Comparison of ENCODE assay signal across 16 cellular contexts in the genomic region with DNA sequence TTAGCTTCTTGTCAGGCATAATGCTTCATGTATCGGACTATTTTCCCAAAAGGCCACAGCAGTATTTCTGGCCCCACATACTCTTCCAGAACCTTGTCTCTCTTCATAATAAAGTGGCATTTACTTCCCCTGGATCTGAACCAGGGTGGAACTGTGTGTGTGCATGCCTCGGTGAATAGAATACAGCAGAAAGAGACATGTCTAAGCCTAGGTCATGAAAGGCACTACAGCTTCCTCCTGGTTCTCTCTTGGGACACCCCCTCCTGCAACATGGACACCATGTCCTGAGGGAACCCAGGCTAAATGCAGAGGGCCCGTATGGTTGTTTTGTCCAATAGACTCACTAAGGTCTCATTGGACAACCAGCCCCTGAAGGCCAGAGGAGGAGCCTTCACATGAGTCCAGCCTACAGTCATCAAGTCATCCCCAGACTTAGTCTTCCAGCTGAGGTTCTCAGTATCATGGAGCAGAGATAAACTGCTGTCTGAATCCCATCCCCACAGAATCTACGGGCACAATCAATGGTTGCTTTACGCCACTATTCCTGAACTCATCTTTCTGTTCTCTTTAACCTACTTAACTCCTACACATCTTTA. TPM values are rescaled to one million over a fixed set of nuclear protein-coding genes. Genes with fewer than 3 reads are reported as not detected.
A peak's percentile ranks its signal among the peaks of the same experiment; 100 is the strongest.
DNase-seq lines count a peak whose midpoint lies in the region; ATAC-seq and TF ChIP-seq lines count a peak whose summit lies in the region.
"Had no signal": no experiment of that assay in that cellular context is flagged by ENCODE, and none has a peak within 500 bp of the region (broad histone marks: within the 10 kb centered on the region; RNA-seq: fewer than 3 reads in every experiment).

No MANE protein-coding gene starts in this region.

- CTCF ChIA-PET in CD8-positive, alpha-beta T cell (lab: Charles Lee) = interaction anchor here (0.6 to 1.1 kb wide), 3 partner anchors 15 to 126 kb away, joined by 3 read pairs; no protein-coding TSS in a partner anchor

- H3K27me3 ChIP-seq in CD8-positive, alpha-beta T cell (ENCODE audit: insufficient read depth, low read length) = no peaks in the 10 kb centered on the region
- H3K27me3 ChIP-seq: MG63 had no signal

- no peak for TF ChIP-seq CTCF in CD8-positive, alpha-beta T cell (IDR thresholded peaks at IDR 0.05)
- TF ChIP-seq CTCF in natural killer cell (IDR thresholded peaks at IDR 0.05) = no peak

- no peak overlapping the region for H3K4me3 ChIP-seq in CD8-positive, alpha-beta T cell (ENCODE audit: low read depth, low read length)
- H3K4me3 ChIP-seq: A549, MG63 had no signal

- H3K27ac ChIP-seq in CD8-positive, alpha-beta T cell (ENCODE audit: low read depth, low read length) = no peak overlapping the region
- H3K27ac ChIP-seq: A549 had no signal

- H3K36me3 Mint-ChIP-seq in activated naive CD4-positive, alpha-beta T cell treated with anti-CD3 and anti-CD28 coated beads, Interleukin-2, amount 50 U/mL, for 72 hours = peaks cover 9 to 57% of the 10 kb centered on the region in 2 donors
- peaks cover 42% of the 10 kb centered on the region for H3K36me3 Mint-ChIP-seq in CD8-positive, alpha-beta T cell
- H3K36me3 Mint-ChIP-seq in activated naive CD8-positive, alpha-beta T cell treated with anti-CD3 and anti-CD28 coated beads, Interleukin-2, amount 50 U/mL, for 24 hours (ENCODE audit: low read depth) = peaks cover 44% of the 10 kb centered on the region
- H3K36me3 Mint-ChIP-seq in natural killer cell = peaks cover 6% of the 10 kb centered on the region

- peak overlapping the region; percentile 11 to 37 for H3K27ac Mint-ChIP-seq in activated naive CD4-positive, alpha-beta T cell treated with anti-CD3 and anti-CD28 coated beads, Interleukin-2, amount 50 U/mL, for 72 hours
- H3K27ac Mint-ChIP-seq in CD8-positive, alpha-beta T cell = peak overlapping the region; percentile 68
- H3K27ac Mint-ChIP-seq in activated naive CD8-positive, alpha-beta T cell treated with anti-CD3 and anti-CD28 coated beads, Interleukin-2, amount 50 U/mL, for 24 hours = peak overlapping the region; percentile 18
- H3K27ac Mint-ChIP-seq in natural killer cell = peak overlapping the region; percentile 2 to 81

- no peak overlapping the region for H3K4me3 Mint-ChIP-seq in CD8-positive, alpha-beta T cell
- H3K4me3 Mint-ChIP-seq in activated naive CD8-positive, alpha-beta T cell treated with anti-CD3 and anti-CD28 coated beads, Interleukin-2, amount 50 U/mL, for 24 hours = no peak overlapping the region
- H3K4me3 Mint-ChIP-seq in natural killer cell = no peak overlapping the region

- no peak for ATAC-seq in activated naive CD4-positive, alpha-beta T cell treated with anti-CD3 and anti-CD28 coated beads, Interleukin-2, amount 50 U/mL, for 72 hours
- no peak for ATAC-seq in CD8-positive, alpha-beta T cell
- no peak for ATAC-seq in activated naive CD8-positive, alpha-beta T cell treated with anti-CD3 and anti-CD28 coated beads, Interleukin-2, amount 50 U/mL, for 24 hours
- ATAC-seq in natural killer cell = no peak
- no peak for ATAC-seq in HG02981 (IDR thresholded peaks at IDR 0.05; ENCODE audit: unreplicated experiment)
- ATAC-seq: A549, PC-3 had no signal

- H3K4me1 ChIP-seq in CD8-positive, alpha-beta T cell (ENCODE audit: insufficient read depth, low read length) = no peaks in the 10 kb centered on the region

- H3K4me1 Mint-ChIP-seq in CD8-positive, alpha-beta T cell (ENCODE audit: low read depth) = peaks cover 52% of the 10 kb centered on the region
- H3K4me1 Mint-ChIP-seq in activated naive CD8-positive, alpha-beta T cell treated with anti-CD3 and anti-CD28 coated beads, Interleukin-2, amount 50 U/mL, for 24 hours = peaks cover 44% of the 10 kb centered on the region
- H3K4me1 Mint-ChIP-seq in natural killer cell = peaks cover 37 to 60% of the 10 kb centered on the region in 2 donors

- peaks cover 5% of the 10 kb centered on the region for H3K9me3 ChIP-seq in CD8-positive, alpha-beta T cell (ENCODE audit: low read length)

- POLR2A ChIA-PET in CD8-positive, alpha-beta T cell (lab: Charles Lee) = no interaction called here

- intact Hi-C loops in CD8-positive, alpha-beta T cell (cut with DNase I, micrococcal nuclease) = loop anchor here (5.0 kb wide), 1 partner anchor 37 kb away; a partner anchor contains a TSS
- intact Hi-C loops in natural killer cell (cut with micrococcal nuclease) = no loop called here

- H3K9me3 Mint-ChIP-seq in activated naive CD4-positive, alpha-beta T cell treated with anti-CD3 and anti-CD28 coated beads, Interleukin-2, amount 50 U/mL, for 72 hours = peaks cover 8 to 26% of the 10 kb centered on the region in 2 donors
- H3K9me3 Mint-ChIP-seq in CD8-positive, alpha-beta T cell = peaks cover 9% of the 10 kb centered on the region
- H3K9me3 Mint-ChIP-seq in activated naive CD8-positive, alpha-beta T cell treated with anti-CD3 and anti-CD28 coated beads, Interleukin-2, amount 50 U/mL, for 24 hours = peaks cover 16% of the 10 kb centered on the region
- peaks cover 0 to 10% of the 10 kb centered on the region in 2 donors for H3K9me3 Mint-ChIP-seq in natural killer cell

- no peak for DNase-seq in activated naive CD4-positive, alpha-beta T cell treated with anti-CD3 and anti-CD28 coated beads, Interleukin-2, amount 50 U/mL, for 72 hours (ENCODE audit: low spot score in 2 of 2)
- DNase-seq in activated naive CD4-positive, alpha-beta T cell treated with anti-CD3 and anti-CD28 coated beads, Interleukin-2, amount 50 U/mL, for 16 hours = no peak
- DNase-seq in CD8-positive, alpha-beta T cell = no peak
- no peak for DNase-seq in activated naive CD8-positive, alpha-beta T cell treated with anti-CD3 and anti-CD28 coated beads, Interleukin-2, amount 50 U/mL, for 24 hours
- no peak for DNase-seq in natural killer cell
- DNase-seq in COLO829 (ENCODE audit: low spot score) = no peak
- DNase-seq in activated CD4-positive, alpha-beta T cell treated with anti-CD3 and anti-CD28 coated beads, Interleukin-2, amount 50 U/mL, for 1 hour = no peak
- DNase-seq: CD8-positive, alpha-beta memory T cell; EL; MG63; NCI-H1105 treated with DMSO at 0.1 percent for 48 hours; NCI-H187; NCI-H446; PC-3 had no signal

- H3K27me3 Mint-ChIP-seq in CD8-positive, alpha-beta T cell (ENCODE audit: low read depth) = no peaks in the 10 kb centered on the region
- H3K27me3 Mint-ChIP-seq in activated naive CD8-positive, alpha-beta T cell treated with anti-CD3 and anti-CD28 coated beads, Interleukin-2, amount 50 U/mL, for 24 hours = no peaks in the 10 kb centered on the region
- no peaks in the 10 kb centered on the region for H3K27me3 Mint-ChIP-seq in natural killer cell (ENCODE audit: low read depth in 2 of 2)
- H3K27me3 Mint-ChIP-seq: CD8-positive, alpha-beta memory T cell had no signal

- no peaks in the 10 kb centered on the region for H3K36me3 ChIP-seq in CD8-positive, alpha-beta T cell (ENCODE audit: insufficient read depth, low read length)

RNA-seq across cellular contexts. Expression of a gene that starts 35.0 kb away (rescaled TPM):
- total RNA-seq in activated naive CD4-positive, alpha-beta T cell treated with anti-CD3 and anti-CD28 coated beads, Interleukin-2, amount 50 U/mL, for 72 hours = 10 to 100 TPM; 34.0 to 48.7 TPM
- total RNA-seq in CD8-positive, alpha-beta T cell = 10 to 100 TPM; 74.0 to 79.6 TPM
- total RNA-seq in natural killer cell = 100 to 1,000 TPM; 155 TPM

Comparison
In these comparisons a context has a peak if more than half of its experiments do, and no peak if none do; other contexts are left out.
1. H3K27ac Mint-ChIP-seq: peak in every context shown above with its lines; median percentile 68 in CD8-positive, alpha-beta T cell; 42 in natural killer cell; 24 in activated naive CD4-positive, alpha-beta T cell treated with anti-CD3 and anti-CD28 coated beads, Interleukin-2, amount 50 U/mL, for 72 hours; 18 in activated naive CD8-positive, alpha-beta T cell treated with anti-CD3 and anti-CD28 coated beads, Interleukin-2, amount 50 U/mL, for 24 hours.